25 cellular contexts compared by ENCODE assay signal in genomic region chr1:18246543-18246942, GRCh38.
A peak's percentile ranks its signal among the peaks of the same experiment; 100 is the strongest.
DNase-seq lines count a peak whose midpoint lies in the region; ATAC-seq, FAIRE-seq and TF ChIP-seq lines count a peak whose summit lies in the region.
"Had no signal": no experiment of that assay in that cellular context is flagged by ENCODE, and none has a peak within 500 bp of the region (broad histone marks: within the 10 kb centered on the region; RNA-seq: fewer than 3 reads in every experiment).

No MANE protein-coding gene starts in this region.

- no peaks in the 10 kb centered on the region for H3K36me3 ChIP-seq in Panc1 (ENCODE audit: control insufficient read depth, insufficient read depth, low read length)
- H3K36me3 ChIP-seq in kidney (ENCODE audit: control insufficient read depth in 1 of 2, insufficient read depth in 2 of 2, low read length in 2 of 2): no peaks in the 10 kb centered on the region
- H3K36me3 ChIP-seq: breast epithelium, transverse colon had no signal

- in situ Hi-C loops in Panc1 (cut with HindIII; ENCODE audit: low pct_unique_long_range_greater_than_20kb, low sequenced_read_pairs): no loop called here

- no peak for DNase-seq in GM12865 (ENCODE audit: low read depth)
- peak; percentile 31 for DNase-seq in HEK293T (ENCODE audit: extremely low spot score)
- DNase-seq in Panc1 (ENCODE audit: low read depth, low spot score): no peak
- DNase-seq in kidney: peak; percentile 39
- no peak for DNase-seq in T-helper 2 cell treated with Interferon-gamma antibody and Interleukin-4, amounts not matched to agents 5 μg/mL and 100 μg/mL, for 36 hours (ENCODE audit: low spot score)
- no peak for DNase-seq in omental fat pad (ENCODE audit: low spot score)
- no peak for DNase-seq in RWPE1 (ENCODE audit: low spot score)
- DNase-seq: activated CD4-positive, alpha-beta T cell treated with anti-CD3 and anti-CD28 coated beads for 48 hours; activated naive CD4-positive, alpha-beta T cell treated with anti-CD3 and anti-CD28 coated beads for 36 hours; activated T-cell treated with anti-CD3 and anti-CD28 coated beads, Interleukin-2, amount 50 U/mL, for 48 hours; amygdala; CD8-positive, alpha-beta T cell; DMS79 treated with DMSO at 0.1 percent for 48 hours; effector CD8-positive, alpha-beta T cell; immature natural killer cell; mesenchymal stem cell; NCI-H2081; NCI-H226; NCI-H748 treated with DMSO at 0.1 percent for 48 hours; psoas muscle; T-cell; transverse colon had no signal

- H3K4me3 ChIP-seq in GM12865 (ENCODE audit: low read depth, low read length): no peak overlapping the region
- H3K4me3 ChIP-seq in Panc1 (ENCODE audit: low read depth in 2 of 2, low read length in 2 of 2): no peak overlapping the region
- H3K4me3 ChIP-seq in kidney (ENCODE audit: low read length in 2 of 2): no peak overlapping the region
- H3K4me3 ChIP-seq: breast epithelium, psoas muscle, transverse colon had no signal

- no peak overlapping the region for H3K27ac Mint-ChIP-seq in T-helper 2 cell treated with Interferon-gamma antibody and Interleukin-4, amounts not matched to agents 5 μg/mL and 100 μg/mL, for 36 hours
- H3K27ac Mint-ChIP-seq: activated naive CD4-positive, alpha-beta T cell treated with anti-CD3 and anti-CD28 coated beads for 36 hours; CD8-positive, alpha-beta T cell; immature natural killer cell; T-cell had no signal

- H3K27me3 ChIP-seq in Panc1 (ENCODE audit: control insufficient read depth, insufficient read depth, low read length): peaks cover 21% of the 10 kb centered on the region
- H3K27me3 ChIP-seq: transverse colon had no signal

- intact Hi-C loops in Panc1 (cut with micrococcal nuclease; ENCODE audit: unreplicated experiment): no loop called here
- intact Hi-C loops in kidney (cut with DNase I): no loop called here

- no peaks in the 10 kb centered on the region for H3K27me3 Mint-ChIP-seq in T-helper 2 cell treated with Interferon-gamma antibody and Interleukin-4, amounts not matched to agents 5 μg/mL and 100 μg/mL, for 36 hours (ENCODE audit: low read depth)

- POLR2A ChIA-PET in HEK293T (lab: Yijun Ruan, JAX) (no interaction called here), Panc1 (lab: Charles Lee) (no interaction called here), RWPE1 (lab: Yijun Ruan, JAX; ENCODE audit: low non-redundant PET) (no interaction called here)

- no peaks in the 10 kb centered on the region for H3K4me1 Mint-ChIP-seq in T-helper 2 cell treated with Interferon-gamma antibody and Interleukin-4, amounts not matched to agents 5 μg/mL and 100 μg/mL, for 36 hours (ENCODE audit: low read depth)
- H3K4me1 Mint-ChIP-seq: immature natural killer cell, T-cell had no signal

- TF ChIP-seq CTCF in GM12865 (IDR thresholded peaks at IDR 0.05; ENCODE audit: insufficient read depth, low read depth, low read length, missing control alignments) (peak; percentile 19), Panc1 (IDR thresholded peaks at IDR 0.05) (peak; percentile 58), kidney (IDR thresholded peaks at IDR 0.05; ENCODE audit: borderline replicate concordance, extremely low read depth, insufficient read depth) (no peak), omental fat pad (IDR thresholded peaks at IDR 0.05) (no peak), RWPE1 (conservative IDR thresholded peaks at IDR 0.05; ENCODE audit: low read depth) (no peak)

- H3K9me3 ChIP-seq in Panc1 (ENCODE audit: control insufficient read depth, insufficient read depth, low read depth, low read length) (no peaks in the 10 kb centered on the region), kidney (ENCODE audit: control insufficient read depth in 1 of 2, low read length in 2 of 2) (peaks cover 0 to 2% of the 10 kb centered on the region in 2 donors)

- CTCF ChIA-PET in HEK293T (lab: Yijun Ruan, JAX) (interaction anchor here (1.0 to 3.0 kb wide), 3 partner anchors 11 to 56 kb away, joined by 3 to 18 read pairs (median 4); no protein-coding TSS in a partner anchor), Panc1 (lab: Charles Lee) (interaction anchor here (0.7 kb wide), 2 partner anchors 15 to 316 kb away, joined by 6 to 7 read pairs; no protein-coding TSS in a partner anchor), RWPE1 (lab: Yijun Ruan, JAX) (interaction anchor here (0.6 to 1.4 kb wide), 3 partner anchors 12 to 1301 kb away, joined by 3 to 4 read pairs (median 3); no protein-coding TSS in a partner anchor)

- H3K4me3 Mint-ChIP-seq in T-helper 2 cell treated with Interferon-gamma antibody and Interleukin-4, amounts not matched to agents 5 μg/mL and 100 μg/mL, for 36 hours: no peak overlapping the region
- H3K4me3 Mint-ChIP-seq: activated naive CD4-positive, alpha-beta T cell treated with anti-CD3 and anti-CD28 coated beads for 36 hours; CD8-positive, alpha-beta T cell; immature natural killer cell; T-cell had no signal

- no peak overlapping the region for H3K9ac ChIP-seq in kidney (ENCODE audit: low read length in 2 of 2)

- no peaks in the 10 kb centered on the region for H3K36me3 Mint-ChIP-seq in T-helper 2 cell treated with Interferon-gamma antibody and Interleukin-4, amounts not matched to agents 5 μg/mL and 100 μg/mL, for 36 hours (ENCODE audit: low read depth)
- H3K36me3 Mint-ChIP-seq: CD8-positive, alpha-beta T cell; immature natural killer cell; T-cell had no signal

- no peak for FAIRE-seq in kidney (lab: Jason Lieb, UNC)
- FAIRE-seq: colon had no signal

- no TSS peak for BruUV-seq in Panc1 (replicated peaks; lab: Mats Ljungman, UMichigan)

- no peaks in the 10 kb centered on the region for H3K9me3 Mint-ChIP-seq in T-helper 2 cell treated with Interferon-gamma antibody and Interleukin-4, amounts not matched to agents 5 μg/mL and 100 μg/mL, for 36 hours

- no peak overlapping the region for H3K27ac ChIP-seq in Panc1 (ENCODE audit: low read length)
- H3K27ac ChIP-seq in kidney (ENCODE audit: low read depth in 2 of 2, low read length in 2 of 2): no peak overlapping the region
- no peak overlapping the region for H3K27ac ChIP-seq in RWPE1
- H3K27ac ChIP-seq: breast epithelium, psoas muscle, transverse colon had no signal

- peak; percentile 63; the same call in 1 of the 2 replicates for ATAC-seq in Panc1
- ATAC-seq in omental fat pad (ENCODE audit: low FRiP score): no peak
- ATAC-seq: CD8-positive, alpha-beta T cell; left lobe of liver; psoas muscle had no signal

- H3K4me1 ChIP-seq in Panc1 (ENCODE audit: control insufficient read depth, insufficient read depth, low read length) (no peaks in the 10 kb centered on the region), kidney (ENCODE audit: control insufficient read depth in 1 of 2, insufficient read depth in 1 of 2, low read depth in 1 of 2, low read length in 2 of 2) (no peaks in the 10 kb centered on the region)
- H3K4me1 ChIP-seq: breast epithelium, psoas muscle had no signal

TF ChIP-seq in HEK293T, 16 proteins besides CTCF, POLR2A, EP300 and RAD21:
- TF ChIP-seq PKNOX1 (IDR thresholded peaks at IDR 0.05) (no peak), FOXM1 (IDR thresholded peaks at IDR 0.05; ENCODE audit: borderline replicate concordance) (no peak), ELF4 (IDR thresholded peaks at IDR 0.05) (no peak), TARDBP (IDR thresholded peaks at IDR 0.05) (no peak), L3MBTL2 (conservative IDR thresholded peaks at IDR 0.05) (no peak), HDGF (IDR thresholded peaks at IDR 0.05; ENCODE audit: borderline replicate concordance) (no peak), ARNT (IDR thresholded peaks at IDR 0.05) (no peak)

Comparison
In these comparisons a context has a peak if more than half of its experiments do, and no peak if none do; other contexts are left out.
1. DNase-seq: peak in HEK293T (single experiment) and kidney (single experiment); none in GM12865 (single experiment), Panc1 (single experiment), T-helper 2 cell treated with Interferon-gamma antibody and Interleukin-4, amounts not matched to agents 5 μg/mL and 100 μg/mL, for 36 hours (single experiment), omental fat pad (single experiment) and RWPE1 (single experiment).
2. CTCF ChIP-seq: peak in GM12865 (single experiment) and Panc1 (single experiment); none in kidney (single experiment), omental fat pad (0 of 3) and RWPE1 (single experiment).